ENCODE assay signal across 11 cellular contexts in genomic region chr2:236928353-236929153, GRCh38.
A peak's percentile ranks its signal among the peaks of the same experiment; 100 is the strongest.
DNase-seq lines count a peak whose midpoint lies in the region; ATAC-seq and TF ChIP-seq lines count a peak whose summit lies in the region.
"Had no signal": no experiment of that assay in that cellular context is flagged by ENCODE, and none has a peak within 500 bp of the region (broad histone marks: within the 10 kb centered on the region; RNA-seq: fewer than 3 reads in every experiment).

No MANE protein-coding gene starts in this region.

- no peak for TF ChIP-seq POLR2A in upper lobe of left lung (IDR thresholded peaks at IDR 0.05)

- H3K4me3 Mint-ChIP-seq in activated T-cell treated with anti-CD3 and anti-CD28 coated beads, Interleukin-2, amount 50 U/mL, for 4 hours = peak overlapping the region; percentile 72
- H3K4me3 Mint-ChIP-seq: nephron progenitor cell had no signal

- in situ Hi-C loops in astrocyte of the cerebellum (cut with HindIII; ENCODE audit: low sequenced_read_pairs) = no loop called here

- H3K9ac ChIP-seq in liver (ENCODE audit: low read depth in 1 of 2, low read length in 2 of 2) = peak overlapping the region in 1 of 2 donors; percentile 72

- TF ChIP-seq CTCF in astrocyte of the cerebellum (IDR thresholded peaks at IDR 0.05; ENCODE audit: low read depth, low read length, missing control alignments) (no peak), liver (IDR thresholded peaks at IDR 0.05; ENCODE audit: low read depth, low read length, missing input control) (no peak), upper lobe of left lung (IDR thresholded peaks at IDR 0.05) (no peak)

- no peak for ATAC-seq in activated T-cell treated with anti-CD3 and anti-CD28 coated beads, Interleukin-2, amount 50 U/mL, for 4 hours
- peak in 1 of 2 donors; percentile 83 for ATAC-seq in upper lobe of left lung (ENCODE audit: low FRiP score in 2 of 2)
- ATAC-seq in HG02798 (IDR thresholded peaks at IDR 0.05; ENCODE audit: poor library complexity, unreplicated experiment) = no peak
- no peak for ATAC-seq in HG02759 (IDR thresholded peaks at IDR 0.05; ENCODE audit: unreplicated experiment)

- H3K9me3 ChIP-seq in liver (ENCODE audit: control insufficient read depth in 4 of 4, low read length in 3 of 4) = no peaks in the 10 kb centered on the region
- H3K9me3 ChIP-seq in upper lobe of left lung = no peaks in the 10 kb centered on the region

- no peak for TF ChIP-seq EP300 in upper lobe of left lung (IDR thresholded peaks at IDR 0.05)

- 44% methylated on average over 8 of the region's 8 CpGs for WGBS in liver
- 16 to 18% methylated on average over 8 of the region's 8 CpGs for WGBS in upper lobe of left lung, 2 donors

- DNase-seq in activated T-cell treated with anti-CD3 and anti-CD28 coated beads, Interleukin-2, amount 50 U/mL, for 4 hours = no peak
- no peak for DNase-seq in activated T-cell treated with anti-CD3 and anti-CD28 coated beads, Interleukin-2, amount 50 U/mL, for 48 hours
- DNase-seq in astrocyte of the cerebellum (ENCODE audit: low read depth) (no peak), upper lobe of left lung (peak in 1 of 2 donors; percentile 26), SW480 (ENCODE audit: low spot score) (no peak)
- DNase-seq: cortex of kidney, nephron progenitor cell had no signal

- H3K4me1 ChIP-seq in liver (ENCODE audit: control insufficient read depth in 4 of 4, insufficient read depth in 4 of 4, low read length in 3 of 4) (peaks cover 0 to 4% (median 0%) of the 10 kb centered on the region in 4 donors), upper lobe of left lung (peaks cover 0 to 11% (median 5%) of the 10 kb centered on the region in 4 donors)

- no peaks in the 10 kb centered on the region for H3K9me3 Mint-ChIP-seq in activated T-cell treated with anti-CD3 and anti-CD28 coated beads, Interleukin-2, amount 50 U/mL, for 4 hours
- H3K9me3 Mint-ChIP-seq: nephron progenitor cell had no signal

- no peaks in the 10 kb centered on the region for H3K36me3 ChIP-seq in liver (ENCODE audit: control insufficient read depth in 4 of 4, insufficient read depth in 3 of 4, low read depth in 1 of 4, low read length in 3 of 4)
- no peaks in the 10 kb centered on the region for H3K36me3 ChIP-seq in upper lobe of left lung

- peaks cover 13% of the 10 kb centered on the region for H3K27me3 Mint-ChIP-seq in activated T-cell treated with anti-CD3 and anti-CD28 coated beads, Interleukin-2, amount 50 U/mL, for 4 hours (ENCODE audit: low read depth)

- peak overlapping the region; percentile 17 for H3K4me3 ChIP-seq in astrocyte of the cerebellum (ENCODE audit: low read depth, low read length)
- H3K4me3 ChIP-seq in liver (ENCODE audit: low read depth in 1 of 3, low read length in 3 of 3) = peak overlapping the region; percentile 19 to 40 (median 26)
- H3K4me3 ChIP-seq in upper lobe of left lung = peak overlapping the region; percentile 15 to 39 (median 30)
- H3K4me3 ChIP-seq: SK-N-MC had no signal

- no peaks in the 10 kb centered on the region for H3K36me3 Mint-ChIP-seq in activated T-cell treated with anti-CD3 and anti-CD28 coated beads, Interleukin-2, amount 50 U/mL, for 4 hours (ENCODE audit: insufficient read depth)

- H3K4me1 Mint-ChIP-seq in activated T-cell treated with anti-CD3 and anti-CD28 coated beads, Interleukin-2, amount 50 U/mL, for 4 hours (ENCODE audit: low read depth) = no peaks in the 10 kb centered on the region

- H3K27ac ChIP-seq in liver (ENCODE audit: low read depth in 1 of 2, low read length in 2 of 2) = peak overlapping the region; percentile 59 to 62
- H3K27ac ChIP-seq in upper lobe of left lung = peak overlapping the region in 3 of 4 donors; percentile 44 to 69 (median 62)
- H3K27ac ChIP-seq: SK-N-MC had no signal

- H3K27me3 ChIP-seq in liver (ENCODE audit: control insufficient read depth in 4 of 4, insufficient read depth in 4 of 4, low read length in 3 of 4) (no peaks in the 10 kb centered on the region), upper lobe of left lung (no peaks in the 10 kb centered on the region)

- TF ChIP-seq RAD21 in liver (IDR thresholded peaks at IDR 0.05) = peak; percentile 30 to 49

TF ChIP-seq in liver, 16 proteins besides CTCF, POLR2A, EP300 and RAD21:
- TF ChIP-seq MAX (IDR thresholded peaks at IDR 0.05) (peak; percentile 9), HNF4A (conservative IDR thresholded peaks at IDR 0.05) (no peak), NR2F2 (IDR thresholded peaks at IDR 0.05) (peak; percentile 34), YY1 (IDR thresholded peaks at IDR 0.05) (peak; percentile 64), SP1 (IDR thresholded peaks at IDR 0.05) (peak; percentile 16)
